In genomic region chr11:58787903-58788302, GRCh38 we compare ENCODE assay signal across 13 cellular contexts. TPM values are rescaled to one million over a fixed set of nuclear protein-coding genes. Genes with fewer than 3 reads are reported as not detected.
DNase-seq lines count a peak whose midpoint lies in the region; ATAC-seq, FAIRE-seq and TF ChIP-seq lines count a peak whose summit lies in the region.
"Had no signal": no experiment of that assay in that cellular context is flagged by ENCODE, and none has a peak within 500 bp of the region (broad histone marks: within the 10 kb centered on the region; RNA-seq: fewer than 3 reads in every experiment).

No MANE protein-coding gene starts in this region.

- H3K9ac ChIP-seq in GM12878 (ENCODE audit: control insufficient read depth, insufficient read depth, low read length) = no peak overlapping the region

- H3K36me3 Mint-ChIP-seq in activated T-cell treated with anti-CD3 and anti-CD28 coated beads, Interleukin-2, amount 50 U/mL, for 72 hours (ENCODE audit: insufficient read depth in 2 of 2) = peaks cover 0 to 1% of the 10 kb centered on the region in 2 donors
- no peaks in the 10 kb centered on the region for H3K36me3 Mint-ChIP-seq in stimulated activated naive B cell treated with anti-CD40 and anti-IgM and Interleukin-4, amounts not matched to agents 10 μg/mL and 1 μg/mL and 100 μg/mL, for 72 hours

- TF ChIP-seq CTCF in GM12878 (IDR thresholded peaks at IDR 0.05 in 2 of 3, conservative IDR thresholded peaks at IDR 0.05 in 1 of 3; ENCODE audit: control insufficient read depth in 2 of 3, extremely low read depth in 1 of 3, insufficient read depth in 1 of 3, low read depth in 3 of 3, low read length in 3 of 3) = no peak

- CTCF ChIA-PET in GM12878 (lab: Yijun Ruan, JAX) = interaction anchor here (0.6 to 3.0 kb wide), 17 partner anchors 10 to 262 kb away, joined by 3 to 19 read pairs (median 4); no protein-coding TSS in a partner anchor

- H3K9me3 ChIP-seq in GM12878 (replicated peaks; ENCODE audit: control insufficient read depth, insufficient read depth, low read length) = no peaks in the 10 kb centered on the region

- TF ChIP-seq EP300 in GM12878 (IDR thresholded peaks at IDR 0.05; ENCODE audit: borderline replicate concordance in 1 of 2, control insufficient read depth in 1 of 2, low read depth in 2 of 2, low read length in 2 of 2) = no peak

- POLR2A ChIA-PET in GM12878 (lab: Charles Lee) = no interaction called here

- no peak overlapping the region for H3K27ac ChIP-seq in GM12878 (ENCODE audit: control insufficient read depth, insufficient read depth)
- H3K27ac ChIP-seq: dorsolateral prefrontal cortex, hepatocyte had no signal

- SMC1A ChIA-PET in GM12878 (lab: Charles Lee; ENCODE audit: uncharacterized antibody, unreplicated experiment) = interaction anchor here (0.7 to 2.6 kb wide), 10 partner anchors 10 to 370 kb away, joined by 3 to 13 read pairs (median 5); no protein-coding TSS in a partner anchor

- H3K27me3 ChIP-seq in GM12878 (replicated peaks in 1 of 2; ENCODE audit: control insufficient read depth in 2 of 2, insufficient read depth in 2 of 2, low read length in 1 of 2) = no peaks in the 10 kb centered on the region; a peak in 1 of 4 replicates
- H3K27me3 ChIP-seq: hepatocyte had no signal

- H3K4me2 ChIP-seq in GM12878 (ENCODE audit: control insufficient read depth, insufficient read depth) = no peak overlapping the region
- H3K4me2 ChIP-seq: hepatocyte had no signal

- H3K79me2 ChIP-seq in GM12878 (ENCODE audit: control insufficient read depth, insufficient read depth, low read length) = no peaks in the 10 kb centered on the region
- H3K79me2 ChIP-seq: hepatocyte had no signal

- ATAC-seq in activated T-cell treated with anti-CD3 and anti-CD28 coated beads, Interleukin-2, amount 50 U/mL, for 72 hours (replicated peaks in 1 of 2) = peak; percentile 73 to 81
- ATAC-seq in HG03432 (IDR thresholded peaks at IDR 0.05; ENCODE audit: unreplicated experiment) (peak; percentile 24), GM12878 (peak; percentile 38)
- ATAC-seq in stimulated activated naive B cell treated with anti-CD40 and anti-IgM and Interleukin-4, amounts not matched to agents 10 μg/mL and 1 μg/mL and 100 μg/mL, for 72 hours (replicated peaks) = peak; percentile 22 to 38

- no peaks in the 10 kb centered on the region for H4K20me1 ChIP-seq in GM12878 (ENCODE audit: control insufficient read depth, insufficient read depth)

- H3K27ac Mint-ChIP-seq in activated T-cell treated with anti-CD3 and anti-CD28 coated beads, Interleukin-2, amount 50 U/mL, for 72 hours = no peak overlapping the region
- H3K27ac Mint-ChIP-seq in stimulated activated naive B cell treated with anti-CD40 and anti-IgM and Interleukin-4, amounts not matched to agents 10 μg/mL and 1 μg/mL and 100 μg/mL, for 72 hours = no peak overlapping the region

- no peaks in the 10 kb centered on the region for H3K4me1 ChIP-seq in GM12878 (ENCODE audit: control insufficient read depth, insufficient read depth, low read length)

- no peak for TF ChIP-seq RAD21 in GM12878 (IDR thresholded peaks at IDR 0.05; ENCODE audit: insufficient read depth, low read depth, low read length)

- H3K36me3 ChIP-seq in GM12878 (ENCODE audit: control insufficient read depth in 2 of 2, insufficient read depth in 2 of 2, low read length in 1 of 2) = no peaks in the 10 kb centered on the region

- intact Hi-C loops in GM12878 (cut with micrococcal nuclease; ENCODE audit: unreplicated experiment) = loop anchor here (1.0 to 5.0 kb wide), 5 partner anchors 113 to 370 kb away; partner anchors contain the start of genes LPXN and ZFP91

- DNase-seq in activated T-cell treated with anti-CD3 and anti-CD28 coated beads, Interleukin-2, amount 50 U/mL, for 72 hours = peak in 1 of 2 donors; percentile 6
- DNase-seq in activated T-cell treated with anti-CD3 and anti-CD28 coated beads for 4 hours (no peak), GM12878 (ENCODE audit: low read depth, low spot score) (no peak), C1 segment of cervical spinal cord (lab: John Stamatoyannopoulos, UW) (no peak), KG1 (lab: John Stamatoyannopoulos, UW) (no peak), dedifferentiated amniotic fluid mesenchymal stem cell (ENCODE audit: extremely low spot score) (no peak)
- no peak for DNase-seq in stimulated activated naive B cell treated with anti-CD40 and anti-IgM and Interleukin-4, amounts not matched to agents 10 μg/mL and 1 μg/mL and 100 μg/mL, for 72 hours
- DNase-seq: GF-D8 had no signal

- peaks cover 5% of the 10 kb centered on the region for H3K4me1 Mint-ChIP-seq in activated T-cell treated with anti-CD3 and anti-CD28 coated beads, Interleukin-2, amount 50 U/mL, for 72 hours (ENCODE audit: low read depth)
- peaks cover 6 to 13% of the 10 kb centered on the region in 2 donors for H3K4me1 Mint-ChIP-seq in stimulated activated naive B cell treated with anti-CD40 and anti-IgM and Interleukin-4, amounts not matched to agents 10 μg/mL and 1 μg/mL and 100 μg/mL, for 72 hours

- H3K4me3 ChIP-seq in GM12878 = no peak overlapping the region
- H3K4me3 ChIP-seq: dorsolateral prefrontal cortex, hepatocyte had no signal

- BruUV-seq in GM12878 (replicated peaks; lab: Mats Ljungman, UMichigan) = no TSS peak

- in situ Hi-C loops in GM12878 (cut with MboI) = loop anchor here (5.0 to 10.0 kb wide), 2 partner anchors 136 to 223 kb away; no protein-coding TSS in a partner anchor

- RAD21 ChIA-PET in GM12878 (lab: Charles Lee; ENCODE audit: unreplicated experiment) = interaction anchor here (0.8 to 2.0 kb wide), 10 partner anchors 111 to 370 kb away, joined by 3 to 8 read pairs (median 4); no protein-coding TSS in a partner anchor

- peaks cover 8% of the 10 kb centered on the region for H3K27me3 Mint-ChIP-seq in activated T-cell treated with anti-CD3 and anti-CD28 coated beads, Interleukin-2, amount 50 U/mL, for 72 hours (ENCODE audit: low read depth)
- peaks cover 9 to 13% of the 10 kb centered on the region in 2 donors for H3K27me3 Mint-ChIP-seq in stimulated activated naive B cell treated with anti-CD40 and anti-IgM and Interleukin-4, amounts not matched to agents 10 μg/mL and 1 μg/mL and 100 μg/mL, for 72 hours

- no peak overlapping the region for H2AFZ ChIP-seq in GM12878 (ENCODE audit: control insufficient read depth, low read depth, low read length)
- H2AFZ ChIP-seq: hepatocyte had no signal

- no peak overlapping the region for H3K4me3 Mint-ChIP-seq in activated T-cell treated with anti-CD3 and anti-CD28 coated beads, Interleukin-2, amount 50 U/mL, for 72 hours
- no peak overlapping the region for H3K4me3 Mint-ChIP-seq in stimulated activated naive B cell treated with anti-CD40 and anti-IgM and Interleukin-4, amounts not matched to agents 10 μg/mL and 1 μg/mL and 100 μg/mL, for 72 hours

- no peak for TF ChIP-seq POLR2A in GM12878 (IDR thresholded peaks at IDR 0.05; ENCODE audit: low read depth, low read length)

- no peaks in the 10 kb centered on the region for H3K9me3 Mint-ChIP-seq in activated T-cell treated with anti-CD3 and anti-CD28 coated beads, Interleukin-2, amount 50 U/mL, for 72 hours
- H3K9me3 Mint-ChIP-seq in stimulated activated naive B cell treated with anti-CD40 and anti-IgM and Interleukin-4, amounts not matched to agents 10 μg/mL and 1 μg/mL and 100 μg/mL, for 72 hours = no peaks in the 10 kb centered on the region

- FAIRE-seq in GM12878 (lab: Jason Lieb, UNC) = no peak

TF ChIP-seq in GM12878, 131 proteins besides CTCF, POLR2A, EP300 and RAD21:
- TF ChIP-seq YBX1 (IDR thresholded peaks at IDR 0.05) (no peak), SMC3 (IDR thresholded peaks at IDR 0.05; ENCODE audit: borderline replicate concordance, low read length) (no peak), NRF1 (conservative IDR thresholded peaks at IDR 0.05; ENCODE audit: low read depth, low read length) (no peak), SREBF1 (IDR thresholded peaks at IDR 0.05; ENCODE audit: low read length) (no peak)

RNA-seq across cellular contexts. Expression of gene GLYAT, which starts 56.2 kb away (rescaled TPM):
- not detected for total RNA-seq in activated T-cell treated with anti-CD3 and anti-CD28 coated beads, Interleukin-2, amount 50 U/mL, for 72 hours
- total RNA-seq in GM12878 (2013; cell fraction: nucleolus; rRNA removed) = not detected in 2 replicates
- total RNA-seq in GM12878 (2014; rRNA removed) (not detected in 2 replicates), GM12878 (2014; rRNA removed; fragmentation: Illumina TruSeq; extraction: Trizol) (not detected in 2 replicates), GM12878 (2021) (0.18 TPM in 1 of 2 replicates, not detected in the other)
- not detected for polyA plus RNA-seq in GM12878 (2011; ENCODE audit: low read depth)
- polyA plus RNA-seq in GM12878 (2011; rRNA removed) (not detected in 2 replicates), GM12878 (2014; fragmentation: Illumina TruSeq; extraction: Trizol) (not detected in 2 replicates), GM12878 (2014; fragmentation: Nextera tagmentation; extraction: Ambion mirVana) (not detected), GM12878 (2014; rRNA removed) (not detected in 2 replicates), GM12878 (2016; fragmentation: Nextera tagmentation; extraction: Ambion mirVana) (not detected)
- not detected in 2 replicates for polyA plus RNA-seq in GM12878 (2011; cell fraction: cytosol; rRNA removed)
- not detected in 2 replicates for polyA plus RNA-seq in GM12878 (2011; cell fraction: nucleus; rRNA removed)
- not detected in 2 replicates for polyA plus RNA-seq in GM12878 (2012)
- not detected in 2 replicates for polyA minus RNA-seq in GM12878 (2011; rRNA and poly(A)+ RNA removed)
- polyA minus RNA-seq in GM12878 (2011; cell fraction: cytosol; rRNA and poly(A)+ RNA removed) = not detected in 2 replicates
- not detected in 2 replicates for polyA minus RNA-seq in GM12878 (2011; cell fraction: nucleus; rRNA and poly(A)+ RNA removed)
- total RNA-seq: skeletal muscle tissue had no signal
- polyA plus RNA-seq: AG04450 had no signal

RNA-seq across cellular contexts. Expression of gene GLYATL2, which starts 56.6 kb away (rescaled TPM):
- not detected for total RNA-seq in activated T-cell treated with anti-CD3 and anti-CD28 coated beads, Interleukin-2, amount 50 U/mL, for 72 hours
- 0.42 and 0.75 TPM in 2 replicates for total RNA-seq in GM12878 (2013; cell fraction: nucleolus; rRNA removed)
- total RNA-seq in GM12878 (2014; rRNA removed) (0.40 and 0.93 TPM in 2 replicates), GM12878 (2014; rRNA removed; fragmentation: Illumina TruSeq; extraction: Trizol) (0.67 and 0.97 TPM in 2 replicates), GM12878 (2021) (0.95 and 1.2 TPM in 2 replicates)
- polyA plus RNA-seq in GM12878 (2011; ENCODE audit: low read depth) = not detected
- polyA plus RNA-seq in GM12878 (2011; rRNA removed) (0.43 and 0.52 TPM in 2 replicates), GM12878 (2014; fragmentation: Illumina TruSeq; extraction: Trizol) (0.97 and 1.9 TPM in 2 replicates), GM12878 (2014; fragmentation: Nextera tagmentation; extraction: Ambion mirVana) (under 1 TPM; 0.38 to 0.47 TPM), GM12878 (2014; rRNA removed) (0.72 and 1.3 TPM in 2 replicates), GM12878 (2016; fragmentation: Nextera tagmentation; extraction: Ambion mirVana) (under 1 TPM; 0.13 to 0.26 TPM)
- polyA plus RNA-seq in GM12878 (2011; cell fraction: cytosol; rRNA removed) = 0.09 and 0.20 TPM in 2 replicates
- polyA plus RNA-seq in GM12878 (2011; cell fraction: nucleus; rRNA removed) = 0.12 TPM in 1 of 2 replicates, not detected in the other
- polyA plus RNA-seq in GM12878 (2012) = not detected in 2 replicates
- 0.22 TPM in 1 of 2 replicates, not detected in the other for polyA minus RNA-seq in GM12878 (2011; rRNA and poly(A)+ RNA removed)
- not detected in 2 replicates for polyA minus RNA-seq in GM12878 (2011; cell fraction: cytosol; rRNA and poly(A)+ RNA removed)
- polyA minus RNA-seq in GM12878 (2011; cell fraction: nucleus; rRNA and poly(A)+ RNA removed) = not detected in 2 replicates
- polyA plus RNA-seq: hepatocyte had no signal

Comparison
In these comparisons a context has a peak if more than half of its experiments do, and no peak if none do; other contexts are left out.
1. ATAC-seq: peak in every context shown above with its lines; median percentile 77 in activated T-cell treated with anti-CD3 and anti-CD28 coated beads, Interleukin-2, amount 50 U/mL, for 72 hours; 38 in GM12878; 30 in stimulated activated naive B cell treated with anti-CD40 and anti-IgM and Interleukin-4, amounts not matched to agents 10 μg/mL and 1 μg/mL and 100 μg/mL, for 72 hours; 24 in HG03432.